8 cellular contexts compared by ENCODE assay signal in genomic region chr12:12714276-12715001, GRCh38. TPM values are rescaled to one million over a fixed set of nuclear protein-coding genes. Genes with fewer than 3 reads are reported as not detected.
DNase-seq lines count a peak whose midpoint lies in the region; ATAC-seq and TF ChIP-seq lines count a peak whose summit lies in the region.

No MANE protein-coding gene starts in this region.

- peak overlapping the region; percentile 93 for H3K27ac Mint-ChIP-seq in activated T-cell treated with anti-CD3 and anti-CD28 coated beads, Interleukin-2, amount 50 U/mL, for 72 hours
- H3K27ac Mint-ChIP-seq in progenitor cell of endocrine pancreas: peak overlapping the region; percentile 2

- H3K36me3 Mint-ChIP-seq in activated T-cell treated with anti-CD3 and anti-CD28 coated beads, Interleukin-2, amount 50 U/mL, for 72 hours (ENCODE audit: insufficient read depth in 2 of 2): peaks cover 25 to 26% of the 10 kb centered on the region in 2 donors
- peaks cover 7% of the 10 kb centered on the region for H3K36me3 Mint-ChIP-seq in progenitor cell of endocrine pancreas (ENCODE audit: insufficient read depth)

- H3K27me3 Mint-ChIP-seq in activated T-cell treated with anti-CD3 and anti-CD28 coated beads, Interleukin-2, amount 50 U/mL, for 72 hours (ENCODE audit: low read depth): no peaks in the 10 kb centered on the region
- peaks cover 19% of the 10 kb centered on the region for H3K27me3 Mint-ChIP-seq in progenitor cell of endocrine pancreas

- peak; percentile 44 for TF ChIP-seq CTCF in foreskin keratinocyte (conservative IDR thresholded peaks at IDR 0.05)
- TF ChIP-seq CTCF in progenitor cell of endocrine pancreas (IDR thresholded peaks at IDR 0.05; ENCODE audit: unreplicated experiment): peak; percentile 46

- peaks cover 47% of the 10 kb centered on the region for H3K4me1 Mint-ChIP-seq in activated T-cell treated with anti-CD3 and anti-CD28 coated beads, Interleukin-2, amount 50 U/mL, for 72 hours (ENCODE audit: low read depth)
- H3K4me1 Mint-ChIP-seq in progenitor cell of endocrine pancreas (ENCODE audit: low read depth): peaks cover 35% of the 10 kb centered on the region

- peak; percentile 25 for DNase-seq in COR-L47 (lab: John Stamatoyannopoulos, UW)
- DNase-seq in NCI-H2171 treated with DMSO at 0.1 percent for 48 hours (lab: John Stamatoyannopoulos, UW): peak; percentile 35
- DNase-seq in activated T-cell treated with anti-CD3 and anti-CD28 coated beads, Interleukin-2, amount 50 U/mL, for 72 hours: peak; percentile 55 to 57
- no peak for DNase-seq in foreskin keratinocyte
- DNase-seq in progenitor cell of endocrine pancreas (ENCODE audit: low spot score, unreplicated experiment): no peak
- DNase-seq in RKO (ENCODE audit: low spot score): no peak

- no peaks in the 10 kb centered on the region for H3K27me3 ChIP-seq in foreskin keratinocyte

- ATAC-seq in GM21526 (IDR thresholded peaks at IDR 0.05; ENCODE audit: low FRiP score, unreplicated experiment) (peak; percentile 35), foreskin keratinocyte (no peak), HG03095 (IDR thresholded peaks at IDR 0.05; ENCODE audit: unreplicated experiment) (no peak)
- ATAC-seq in activated T-cell treated with anti-CD3 and anti-CD28 coated beads, Interleukin-2, amount 50 U/mL, for 72 hours (replicated peaks in 1 of 2): peak; percentile 24 to 30

- H3K4me1 ChIP-seq in foreskin keratinocyte: peaks cover 10% of the 10 kb centered on the region

- peak overlapping the region; percentile 95 to 98 for H3K4me3 Mint-ChIP-seq in activated T-cell treated with anti-CD3 and anti-CD28 coated beads, Interleukin-2, amount 50 U/mL, for 72 hours
- H3K4me3 Mint-ChIP-seq in progenitor cell of endocrine pancreas (ENCODE audit: low read depth): peak overlapping the region; percentile 62

- H3K27ac ChIP-seq in foreskin keratinocyte: no peak overlapping the region

- no peaks in the 10 kb centered on the region for H3K9me3 Mint-ChIP-seq in activated T-cell treated with anti-CD3 and anti-CD28 coated beads, Interleukin-2, amount 50 U/mL, for 72 hours
- no peaks in the 10 kb centered on the region for H3K9me3 Mint-ChIP-seq in progenitor cell of endocrine pancreas (ENCODE audit: low read depth)

RNA-seq across cellular contexts. Expression of gene CDKN1B, which starts 2.7 kb away (rescaled TPM):
- 10 to 100 TPM; 54.2 to 67.2 TPM for total RNA-seq in activated T-cell treated with anti-CD3 and anti-CD28 coated beads, Interleukin-2, amount 50 U/mL, for 72 hours
- total RNA-seq in foreskin keratinocyte: 14.0 and 15.6 TPM in 2 replicates
- 7.3 and 9.1 TPM in 2 replicates for polyA plus RNA-seq in foreskin keratinocyte
- total RNA-seq in progenitor cell of endocrine pancreas: 36.7 and 40.8 TPM in 2 replicates

RNA-seq across cellular contexts. Expression of gene GPR19, which starts 18.5 kb away (rescaled TPM):
- 10 to 100 TPM; 34.2 to 50.4 TPM for total RNA-seq in activated T-cell treated with anti-CD3 and anti-CD28 coated beads, Interleukin-2, amount 50 U/mL, for 72 hours
- total RNA-seq in foreskin keratinocyte: 0.60 and 0.68 TPM in 2 replicates
- 0.36 and 0.51 TPM in 2 replicates for polyA plus RNA-seq in foreskin keratinocyte
- total RNA-seq in progenitor cell of endocrine pancreas: 1.2 and 2.0 TPM in 2 replicates

Comparison
In these comparisons a context has a peak if more than half of its experiments do, and no peak if none do; other contexts are left out.
1. DNase-seq: peak in COR-L47 (single experiment), NCI-H2171 treated with DMSO at 0.1 percent for 48 hours (single experiment) and activated T-cell treated with anti-CD3 and anti-CD28 coated beads, Interleukin-2, amount 50 U/mL, for 72 hours (2 of 2); none in foreskin keratinocyte (0 of 2), progenitor cell of endocrine pancreas (single experiment) and RKO (single experiment).
2. ATAC-seq: peak in GM21526 (single experiment) and activated T-cell treated with anti-CD3 and anti-CD28 coated beads, Interleukin-2, amount 50 U/mL, for 72 hours (2 of 2); none in foreskin keratinocyte (single experiment) and HG03095 (single experiment).
3. RNA of gene GPR19, which starts 18.5 kb away (total RNA-seq): 34.2 to 50.4 TPM in activated T-cell treated with anti-CD3 and anti-CD28 coated beads, Interleukin-2, amount 50 U/mL, for 72 hours; 1.2 to 2.0 TPM in progenitor cell of endocrine pancreas and 0.60 to 0.68 TPM in foreskin keratinocyte; every median in the first group is over 10 times any median in the second.